27 cellular contexts compared by ENCODE assay signal in genomic region chr21:41774467-41775151, GRCh38. TPM values are rescaled to one million over a fixed set of nuclear protein-coding genes. Genes with fewer than 3 reads are reported as not detected.
DNase-seq lines count a peak whose midpoint lies in the region; ATAC-seq, FAIRE-seq and TF ChIP-seq lines count a peak whose summit lies in the region.
"Had no signal": no experiment of that assay in that cellular context is flagged by ENCODE, and none has a peak within 500 bp of the region (broad histone marks: within the 10 kb centered on the region; RNA-seq: fewer than 3 reads in every experiment).

No MANE protein-coding gene starts in this region.

- H3K79me2 ChIP-seq in DND-41 (ENCODE audit: insufficient read depth, low read length) = peaks cover 7% of the 10 kb centered on the region; the same call in 1 of the 2 replicates

- no peaks in the 10 kb centered on the region for H4K20me1 ChIP-seq in DND-41 (ENCODE audit: insufficient read depth, low read length)

- H3K27me3 Mint-ChIP-seq in nephron (ENCODE audit: low read depth) = peaks cover 74% of the 10 kb centered on the region
- H3K27me3 Mint-ChIP-seq in activated naive CD8-positive, alpha-beta T cell treated with anti-CD3 and anti-CD28 coated beads for 36 hours = peaks cover 73% of the 10 kb centered on the region
- H3K27me3 Mint-ChIP-seq in naive thymus-derived CD8-positive, alpha-beta T cell = peaks cover 29 to 92% (median 54%) of the 10 kb centered on the region in 5 donors
- H3K27me3 Mint-ChIP-seq in stimulated activated memory B cell treated with anti-CD40 and anti-IgM and Interleukin-4, amounts not matched to agents 10 μg/mL and 1 μg/mL and 100 μg/mL, for 72 hours = peaks cover 90% of the 10 kb centered on the region

- H3K36me3 ChIP-seq in DND-41 (ENCODE audit: insufficient read depth, low read length) (no peaks in the 10 kb centered on the region), small intestine (ENCODE audit: control insufficient read depth in 2 of 2, insufficient read depth in 2 of 2, low read length in 2 of 2) (no peaks in the 10 kb centered on the region)
- H3K36me3 ChIP-seq: heart right ventricle, neutrophil, stomach had no signal

- DNase-seq in DND-41 = peak; percentile 80
- peak; percentile 69 for DNase-seq in NCI-H187 treated with DMSO at 0.1 percent for 48 hours (lab: John Stamatoyannopoulos, UW)
- peak; percentile 97 for DNase-seq in RPMI8226
- DNase-seq in activated naive CD8-positive, alpha-beta T cell treated with anti-CD3 and anti-CD28 coated beads for 36 hours = no peak
- no peak for DNase-seq in naive thymus-derived CD8-positive, alpha-beta T cell
- DNase-seq in small intestine = no peak
- DNase-seq: activated CD4-positive, alpha-beta T cell treated with anti-CD3 and anti-CD28 coated beads, Interleukin-2, amount 50 U/mL, for 48 hours; activated naive CD8-positive, alpha-beta T cell treated with anti-CD3 and anti-CD28 coated beads, Interleukin-2, amount 50 U/mL, for 24 hours; CD4-positive, alpha-beta memory T cell; DMS153; effector CD4-positive, alpha-beta T cell; erythroblast; foreskin fibroblast; heart right ventricle; left ventricle myocardium superior; NCI-H1092; NCI-H524; retina; stimulated activated CD4-positive, alpha-beta T cell treated with anti-CD3 and anti-CD28 coated beads, Interleukin-4, amount 100 ng/mL, for 4 hours; stomach; T-helper 9 cell had no signal

- POLR2A ChIA-PET in naive thymus-derived CD8-positive, alpha-beta T cell (lab: Charles Lee) = no interaction called here

- H2AFZ ChIP-seq in DND-41 (ENCODE audit: low read depth, low read length) = no peak overlapping the region

- H3K27ac ChIP-seq in DND-41 (ENCODE audit: low read length) (peak overlapping the region; percentile 96), small intestine (ENCODE audit: low read depth in 1 of 2, low read length in 1 of 2) (no peak overlapping the region)
- H3K27ac ChIP-seq: heart right ventricle, neutrophil, stomach had no signal

- no peak for FAIRE-seq in small intestine (lab: Jason Lieb, UNC)

- H3K36me3 Mint-ChIP-seq in nephron (ENCODE audit: low read depth) = no peaks in the 10 kb centered on the region
- H3K36me3 Mint-ChIP-seq in activated naive CD8-positive, alpha-beta T cell treated with anti-CD3 and anti-CD28 coated beads for 36 hours = no peaks in the 10 kb centered on the region
- H3K36me3 Mint-ChIP-seq in naive thymus-derived CD8-positive, alpha-beta T cell = no peaks in the 10 kb centered on the region
- H3K36me3 Mint-ChIP-seq in stimulated activated memory B cell treated with anti-CD40 and anti-IgM and Interleukin-4, amounts not matched to agents 10 μg/mL and 1 μg/mL and 100 μg/mL, for 72 hours = no peaks in the 10 kb centered on the region
- H3K36me3 Mint-ChIP-seq: brain; CD4-positive, alpha-beta memory T cell; type B pancreatic cell; WTC11 had no signal

- peaks cover 50% of the 10 kb centered on the region for H3K4me1 Mint-ChIP-seq in nephron
- H3K4me1 Mint-ChIP-seq in activated naive CD8-positive, alpha-beta T cell treated with anti-CD3 and anti-CD28 coated beads for 36 hours = peaks cover 4% of the 10 kb centered on the region
- H3K4me1 Mint-ChIP-seq in naive thymus-derived CD8-positive, alpha-beta T cell = peaks cover 0 to 18% (median 7%) of the 10 kb centered on the region in 4 donors
- H3K4me1 Mint-ChIP-seq in stimulated activated memory B cell treated with anti-CD40 and anti-IgM and Interleukin-4, amounts not matched to agents 10 μg/mL and 1 μg/mL and 100 μg/mL, for 72 hours = peaks cover 5% of the 10 kb centered on the region

- H3K27me3 ChIP-seq in DND-41 (ENCODE audit: insufficient read depth, low read length, poor library complexity) (no peaks in the 10 kb centered on the region), small intestine (ENCODE audit: control insufficient read depth in 2 of 2, insufficient read depth in 2 of 2, low read length in 2 of 2) (peaks cover 0 to 14% of the 10 kb centered on the region in 2 donors)

- H3K4me1 ChIP-seq in DND-41 (ENCODE audit: insufficient read depth, low read length) (peaks cover 100% of the 10 kb centered on the region), small intestine (ENCODE audit: control insufficient read depth in 2 of 2, insufficient read depth in 1 of 2, low read depth in 1 of 2, low read length in 1 of 2) (peaks cover 0 to 3% of the 10 kb centered on the region in 2 donors)

- peak overlapping the region; percentile 38 for H3K4me2 ChIP-seq in DND-41 (ENCODE audit: insufficient read depth, low read length)

- WGBS in small intestine, 3 donors = 10 to 39% (median 20%) methylated on average over 10 of the region's 10 CpGs

- TF ChIP-seq CTCF in DND-41 (IDR thresholded peaks at IDR 0.05; ENCODE audit: borderline replicate concordance, extremely low read depth, low read length, poor library complexity, severe bottlenecking) = no peak
- TF ChIP-seq CTCF in nephron (IDR thresholded peaks at IDR 0.05; ENCODE audit: unreplicated experiment in 3 of 3) = no peak

- peak overlapping the region; percentile 54 for H3K9ac ChIP-seq in DND-41 (ENCODE audit: low read depth, low read length)

- no peak overlapping the region for H3K4me3 Mint-ChIP-seq in nephron
- H3K4me3 Mint-ChIP-seq in activated naive CD8-positive, alpha-beta T cell treated with anti-CD3 and anti-CD28 coated beads for 36 hours = no peak overlapping the region
- no peak overlapping the region for H3K4me3 Mint-ChIP-seq in naive thymus-derived CD8-positive, alpha-beta T cell
- H3K4me3 Mint-ChIP-seq in stimulated activated memory B cell treated with anti-CD40 and anti-IgM and Interleukin-4, amounts not matched to agents 10 μg/mL and 1 μg/mL and 100 μg/mL, for 72 hours = no peak overlapping the region
- H3K4me3 Mint-ChIP-seq: activated naive CD8-positive, alpha-beta T cell treated with anti-CD3 and anti-CD28 coated beads, Interleukin-2, amount 50 U/mL, for 24 hours; CD4-positive, alpha-beta memory T cell; type B pancreatic cell; WTC11 had no signal

- H3K4me3 ChIP-seq in DND-41 (ENCODE audit: low read depth in 1 of 2, low read length in 2 of 2) = no peak overlapping the region
- H3K4me3 ChIP-seq in small intestine (ENCODE audit: low read depth in 1 of 2, low read length in 2 of 2) = no peak overlapping the region
- H3K4me3 ChIP-seq: heart right ventricle, stomach had no signal

- H3K9me3 Mint-ChIP-seq in nephron = no peaks in the 10 kb centered on the region
- no peaks in the 10 kb centered on the region for H3K9me3 Mint-ChIP-seq in activated naive CD8-positive, alpha-beta T cell treated with anti-CD3 and anti-CD28 coated beads for 36 hours
- peaks cover 0 to 2% (median 0%) of the 10 kb centered on the region in 9 donors for H3K9me3 Mint-ChIP-seq in naive thymus-derived CD8-positive, alpha-beta T cell
- H3K9me3 Mint-ChIP-seq in stimulated activated memory B cell treated with anti-CD40 and anti-IgM and Interleukin-4, amounts not matched to agents 10 μg/mL and 1 μg/mL and 100 μg/mL, for 72 hours = no peaks in the 10 kb centered on the region
- H3K9me3 Mint-ChIP-seq: activated naive CD8-positive, alpha-beta T cell treated with anti-CD3 and anti-CD28 coated beads, Interleukin-2, amount 50 U/mL, for 24 hours; type B pancreatic cell; WTC11 had no signal

- H3K27ac Mint-ChIP-seq in nephron = peak overlapping the region; percentile 9 to 51 (median 35)
- no peak overlapping the region for H3K27ac Mint-ChIP-seq in activated naive CD8-positive, alpha-beta T cell treated with anti-CD3 and anti-CD28 coated beads for 36 hours
- H3K27ac Mint-ChIP-seq in naive thymus-derived CD8-positive, alpha-beta T cell = peak overlapping the region in 1 of 10 donors; percentile 67
- no peak overlapping the region for H3K27ac Mint-ChIP-seq in stimulated activated memory B cell treated with anti-CD40 and anti-IgM and Interleukin-4, amounts not matched to agents 10 μg/mL and 1 μg/mL and 100 μg/mL, for 72 hours
- H3K27ac Mint-ChIP-seq: activated naive CD8-positive, alpha-beta T cell treated with anti-CD3 and anti-CD28 coated beads, Interleukin-2, amount 50 U/mL, for 24 hours; brain; CD4-positive, alpha-beta memory T cell; type B pancreatic cell; WTC11 had no signal

- H3K9me3 ChIP-seq in DND-41 (ENCODE audit: insufficient read depth, low read length, severe bottlenecking) (peaks cover 5% of the 10 kb centered on the region), small intestine (ENCODE audit: control insufficient read depth, low read depth) (no peaks in the 10 kb centered on the region)
- H3K9me3 ChIP-seq: heart right ventricle, neutrophil, stomach had no signal

- ATAC-seq in DND-41 (ENCODE audit: insufficient read depth, low read depth) = peak; percentile 75
- ATAC-seq in naive thymus-derived CD8-positive, alpha-beta T cell = no peak
- no peak for ATAC-seq in stimulated activated memory B cell treated with anti-CD40 and anti-IgM and Interleukin-4, amounts not matched to agents 10 μg/mL and 1 μg/mL and 100 μg/mL, for 72 hours
- ATAC-seq: activated naive CD8-positive, alpha-beta T cell treated with anti-CD3 and anti-CD28 coated beads, Interleukin-2, amount 50 U/mL, for 24 hours; heart right ventricle; left ventricle myocardium superior; WTC11 had no signal

RNA-seq across cellular contexts. Expression of gene RIPK4, which starts 7.8 kb away (rescaled TPM):
- under 1 TPM; 0.62 to 0.76 TPM for total RNA-seq in activated naive CD8-positive, alpha-beta T cell treated with anti-CD3 and anti-CD28 coated beads for 36 hours
- 1 to 10 TPM; 1.0 to 1.1 TPM for total RNA-seq in naive thymus-derived CD8-positive, alpha-beta T cell
- under 1 TPM in 1 of 3 donors, not detected in 2; 0.26 TPM for polyA plus RNA-seq in naive thymus-derived CD8-positive, alpha-beta T cell
- 10 to 100 TPM in 2 of 3 donors, 1 to 10 TPM in 1; 9.7 to 20.8 (median 20.1) TPM for polyA plus RNA-seq in small intestine

Comparison
In these comparisons a context has a peak if more than half of its experiments do, and no peak if none do; other contexts are left out.
1. DNase-seq: peak in DND-41 (single experiment), NCI-H187 treated with DMSO at 0.1 percent for 48 hours (single experiment) and RPMI8226 (single experiment); none in activated naive CD8-positive, alpha-beta T cell treated with anti-CD3 and anti-CD28 coated beads for 36 hours (single experiment), naive thymus-derived CD8-positive, alpha-beta T cell (0 of 10) and small intestine (single experiment).
2. H3K27ac Mint-ChIP-seq: peak in nephron (3 of 3); none in activated naive CD8-positive, alpha-beta T cell treated with anti-CD3 and anti-CD28 coated beads for 36 hours (single experiment) and stimulated activated memory B cell treated with anti-CD40 and anti-IgM and Interleukin-4, amounts not matched to agents 10 μg/mL and 1 μg/mL and 100 μg/mL, for 72 hours (single experiment).